In genomic region chr3:184284696-184285095, GRCh38 we compare ENCODE assay signal across 7 cellular contexts. TPM values are rescaled to one million over a fixed set of nuclear protein-coding genes. Genes with fewer than 3 reads are reported as not detected.
DNase-seq lines count a peak whose midpoint lies in the region; ATAC-seq and TF ChIP-seq lines count a peak whose summit lies in the region.

No MANE protein-coding gene starts in this region.

- H3K4me1 ChIP-seq in MM.1S (ENCODE audit: low read length) (no peaks in the 10 kb centered on the region), RWPE2 (ENCODE audit: insufficient read depth, poor library complexity, severe bottlenecking) (no peaks in the 10 kb centered on the region)

- H3K9me2 ChIP-seq in MM.1S (replicated peaks; ENCODE audit: insufficient read depth, low read length), result no peaks in the 10 kb centered on the region

- TF ChIP-seq CTCF in MM.1S (IDR thresholded peaks at IDR 0.05; ENCODE audit: low read length) (peak; percentile 41), RWPE2 (IDR thresholded peaks at IDR 0.05; ENCODE audit: poor library complexity, severe bottlenecking) (peak; percentile 29), dorsolateral prefrontal cortex (IDR thresholded peaks at IDR 0.05 in 54 of 56, conservative IDR thresholded peaks at IDR 0.05 in 2 of 56; ENCODE audit: low read depth in 1 of 56, partially characterized antibody in 56 of 56) (peak; percentile 9 to 69 (median 50))

- H3K79me2 ChIP-seq in MM.1S (ENCODE audit: low read length), result no peaks in the 10 kb centered on the region

- no peak overlapping the region for H2AFZ ChIP-seq in MM.1S (ENCODE audit: low read length)

- intact Hi-C loops in dorsolateral prefrontal cortex (cut with DNase I), result loop anchor here in 1 of 2 donors (5.0 kb wide), 1 partner anchor 37 kb away; the partner anchor contains the start of genes ALG3 and EEF1AKMT4

- H3F3A ChIP-seq in MM.1S (ENCODE audit: insufficient read depth, low read length), result no peaks in the 10 kb centered on the region

- no peaks in the 10 kb centered on the region for H3K36me3 ChIP-seq in MM.1S (replicated peaks; ENCODE audit: insufficient read depth, low read length)
- H3K36me3 ChIP-seq in RWPE2 (ENCODE audit: low read depth), result no peaks in the 10 kb centered on the region

- ATAC-seq in RWPE2 (ENCODE audit: low read depth), result peak; percentile 58; the same call in 2 of the 3 replicates
- ATAC-seq in HG03460 (IDR thresholded peaks at IDR 0.05; ENCODE audit: unreplicated experiment), result no peak
- ATAC-seq in GM19023 (IDR thresholded peaks at IDR 0.05; ENCODE audit: unreplicated experiment), result no peak

- H3K27ac ChIP-seq in MM.1S (ENCODE audit: low read length), result no peak overlapping the region
- no peak overlapping the region for H3K27ac ChIP-seq in RWPE2 (ENCODE audit: poor library complexity, severe bottlenecking)
- peak overlapping the region in 1 of 59 donors; percentile 40 for H3K27ac ChIP-seq in dorsolateral prefrontal cortex

- H4K20me1 ChIP-seq in MM.1S (ENCODE audit: insufficient read depth, low read length), result no peaks in the 10 kb centered on the region

- no peak overlapping the region for H3K9ac ChIP-seq in MM.1S (ENCODE audit: low read length)

- no peak overlapping the region for H3K4me3 ChIP-seq in MM.1S (ENCODE audit: low read length)
- no peak overlapping the region for H3K4me3 ChIP-seq in RWPE2 (ENCODE audit: severe bottlenecking)
- H3K4me3 ChIP-seq in dorsolateral prefrontal cortex, result no peak overlapping the region

- no peak overlapping the region for H3K4me2 ChIP-seq in MM.1S (ENCODE audit: low read depth, low read length)

- H3K27me3 ChIP-seq in MM.1S (replicated peaks; ENCODE audit: insufficient read depth, low read length), result peaks cover 41% of the 10 kb centered on the region
- no peaks in the 10 kb centered on the region for H3K27me3 ChIP-seq in RWPE2 (ENCODE audit: insufficient read depth, poor library complexity, severe bottlenecking)
- no peaks in the 10 kb centered on the region for H3K27me3 ChIP-seq in dorsolateral prefrontal cortex

- DNase-seq in GM03348 (ENCODE audit: low spot score), result peak; percentile 81
- peak; percentile 30 for DNase-seq in MM.1S
- DNase-seq in RWPE2 (ENCODE audit: low spot score), result no peak
- DNase-seq in dorsolateral prefrontal cortex, result peak in 9 of 10 donors; percentile 64 to 85 (median 76)
- peak; percentile 56 for DNase-seq in middle frontal gyrus (ENCODE audit: extremely low spot score, low spot score)

- H3K9me3 ChIP-seq in MM.1S (replicated peaks; ENCODE audit: insufficient read depth, low read length) (no peaks in the 10 kb centered on the region), RWPE2 (ENCODE audit: severe bottlenecking) (no peaks in the 10 kb centered on the region)

RNA-seq across cellular contexts. Expression of gene ECE2, which starts 8.9 kb away (rescaled TPM):
- 10 to 100 TPM in 114 of 120 experiments, 1 to 10 TPM in 6; 2.6 to 38.7 (median 18.0) TPM for total RNA-seq in dorsolateral prefrontal cortex

RNA-seq across cellular contexts. Expression of gene PSMD2, which starts 14.3 kb away (rescaled TPM):
- total RNA-seq in dorsolateral prefrontal cortex, result 100 to 1,000 TPM; 147 to 269 (median 208) TPM

RNA-seq across cellular contexts. Expression of gene CAMK2N2, which starts 23.3 kb away (rescaled TPM):
- total RNA-seq in dorsolateral prefrontal cortex, result 10 to 100 TPM; 12.9 to 76.7 (median 45.6) TPM

RNA-seq across cellular contexts. Expression of gene EIF4G1, which starts 29.7 kb away (rescaled TPM):
- total RNA-seq in dorsolateral prefrontal cortex, result 100 to 1,000 TPM; 152 to 287 (median 190) TPM

RNA-seq across cellular contexts. Expression of gene EEF1AKMT4, which starts 35.2 kb away (rescaled TPM):
- total RNA-seq in dorsolateral prefrontal cortex, result 1 to 10 TPM in 9 of 120 experiments, under 1 TPM in 71, not detected in 40; 0.25 to 1.6 (median 0.52) TPM
